9 cellular contexts compared by ENCODE assay signal in the genomic region with DNA sequence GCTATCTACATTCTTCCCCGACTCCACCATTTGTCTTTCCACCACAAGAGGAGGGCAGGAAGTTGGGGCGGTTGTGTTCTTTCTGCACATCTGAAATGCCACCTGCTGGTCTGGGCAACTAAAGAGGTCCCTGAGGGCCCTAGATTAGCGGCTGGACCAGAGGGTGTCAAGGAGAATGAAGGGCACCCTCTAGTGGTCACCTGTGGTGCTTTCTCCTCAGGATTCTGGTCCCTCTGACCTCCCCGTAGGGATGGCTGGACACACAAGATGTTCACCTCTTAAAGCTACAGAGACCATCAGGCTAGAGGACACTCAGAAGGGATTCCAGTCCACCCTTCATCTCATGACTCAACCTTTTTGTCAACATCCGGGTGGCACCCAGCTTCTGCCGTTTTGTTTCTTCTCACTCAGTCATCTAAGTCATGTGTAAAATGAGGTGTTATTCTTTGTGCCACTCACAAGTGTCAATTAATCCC. TPM values are rescaled to one million over a fixed set of nuclear protein-coding genes. Genes with fewer than 3 reads are reported as not detected.
DNase-seq lines count a peak whose midpoint lies in the region; ATAC-seq and TF ChIP-seq lines count a peak whose summit lies in the region.
"Had no signal": no experiment of that assay in that cellular context is flagged by ENCODE, and none has a peak within 500 bp of the region (broad histone marks: within the 10 kb centered on the region; RNA-seq: fewer than 3 reads in every experiment).

No MANE protein-coding gene starts in this region.

- H3K27me3 ChIP-seq in BLaER1 (no peaks in the 10 kb centered on the region), osteoblast (ENCODE audit: insufficient read depth, low read length) (no peaks in the 10 kb centered on the region)

- H3K4me3 ChIP-seq in BLaER1 = no peak overlapping the region
- H3K4me3 ChIP-seq in osteoblast (ENCODE audit: insufficient read depth, low read length) = no peak overlapping the region

- no peaks in the 10 kb centered on the region; the same call in 1 of the 2 replicates for H3K4me1 Mint-ChIP-seq in WTC11

- H3K27ac ChIP-seq in BLaER1 = peak overlapping the region; percentile 31; the same call in 1 of the 2 replicates
- H3K27ac ChIP-seq in osteoblast (ENCODE audit: low read depth, low read length) = no peak overlapping the region

- H3K4me1 ChIP-seq in BLaER1 = peaks cover 47% of the 10 kb centered on the region
- H3K4me1 ChIP-seq in osteoblast (ENCODE audit: insufficient read depth, low read length) = no peaks in the 10 kb centered on the region

- no peaks in the 10 kb centered on the region for H3K9me3 Mint-ChIP-seq in WTC11

- H3K9ac ChIP-seq in BLaER1 = no peak overlapping the region

- TF ChIP-seq CTCF in WTC11 (IDR thresholded peaks at IDR 0.05) (peak; percentile 70), osteoblast (IDR thresholded peaks at IDR 0.05; ENCODE audit: extremely low read depth, low read depth, low read length) (peak; percentile 77)

- peak overlapping the region; percentile 41 for H3K4me2 ChIP-seq in BLaER1
- H3K4me2 ChIP-seq in osteoblast (ENCODE audit: insufficient read depth, low read length) = no peak overlapping the region

- CTCF ChIA-PET in WTC11 (lab: Charles Lee) = interaction anchor here (0.5 to 2.2 kb wide), 29 partner anchors 9 to 270 kb away, joined by 3 to 16 read pairs (median 3); a partner anchor contains a TSS

- DNase-seq in NCI-H1105 (lab: John Stamatoyannopoulos, UW) = peak; percentile 25
- DNase-seq in WTC11 (ENCODE audit: low spot score) = peak; percentile 74
- DNase-seq in fibroblast of gingiva (ENCODE audit: low read depth) = peak; percentile 39
- peak; percentile 94 for DNase-seq in osteoblast (ENCODE audit: insufficient read length, low spot score, missing footprints)

- ATAC-seq in GM18520 (IDR thresholded peaks at IDR 0.05; ENCODE audit: unreplicated experiment) = peak; percentile 26
- peak; percentile 95 for ATAC-seq in WTC11
- no peak for ATAC-seq in HG02981 (IDR thresholded peaks at IDR 0.05; ENCODE audit: unreplicated experiment)
- no peak for ATAC-seq in HG02884 (IDR thresholded peaks at IDR 0.05; ENCODE audit: unreplicated experiment)

- no peak overlapping the region for H3K4me3 Mint-ChIP-seq in WTC11

- no peak overlapping the region for H2AFZ ChIP-seq in osteoblast (ENCODE audit: low read length)

- no peaks in the 10 kb centered on the region for H3K36me3 Mint-ChIP-seq in WTC11

- H4K20me1 ChIP-seq in BLaER1 = no peaks in the 10 kb centered on the region
- no peaks in the 10 kb centered on the region for H4K20me1 ChIP-seq in osteoblast (ENCODE audit: insufficient read depth, low read length)

- no peaks in the 10 kb centered on the region; the same call in 1 of the 2 replicates for H3K27me3 Mint-ChIP-seq in WTC11 (ENCODE audit: low read depth)

- H3K36me3 ChIP-seq in BLaER1 = no peaks in the 10 kb centered on the region
- H3K36me3 ChIP-seq in osteoblast (ENCODE audit: insufficient read depth, low read length) = no peaks in the 10 kb centered on the region

- H3K9me3 ChIP-seq in BLaER1 (no peaks in the 10 kb centered on the region), osteoblast (ENCODE audit: low read depth, low read length) (no peaks in the 10 kb centered on the region)

- H3K27ac Mint-ChIP-seq in WTC11 = no peak overlapping the region

- no peaks in the 10 kb centered on the region for H3K79me2 ChIP-seq in osteoblast (ENCODE audit: insufficient read depth, low read length)

- POLR2A ChIA-PET in WTC11 (lab: Charles Lee) = interaction anchor here (0.6 kb wide), 1 partner anchor 43 kb away, joined by 4 read pairs; no protein-coding TSS in a partner anchor

TF ChIP-seq in WTC11, 78 proteins besides CTCF, POLR2A, EP300 and RAD21:
- TF ChIP-seq, protein P1, sequence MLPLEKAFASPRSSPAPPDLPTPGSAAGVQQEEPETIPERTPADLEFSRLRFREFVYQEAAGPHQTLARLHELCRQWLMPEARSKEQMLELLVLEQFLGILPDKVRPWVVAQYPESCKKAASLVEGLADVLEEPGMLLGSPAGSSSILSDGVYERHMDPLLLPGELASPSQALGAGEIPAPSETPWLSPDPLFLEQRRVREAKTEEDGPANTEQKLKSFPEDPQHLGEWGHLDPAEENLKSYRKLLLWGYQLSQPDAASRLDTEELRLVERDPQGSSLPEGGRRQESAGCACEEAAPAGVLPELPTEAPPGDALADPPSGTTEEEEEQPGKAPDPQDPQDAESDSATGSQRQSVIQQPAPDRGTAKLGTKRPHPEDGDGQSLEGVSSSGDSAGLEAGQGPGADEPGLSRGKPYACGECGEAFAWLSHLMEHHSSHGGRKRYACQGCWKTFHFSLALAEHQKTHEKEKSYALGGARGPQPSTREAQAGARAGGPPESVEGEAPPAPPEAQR (CRISPR knock-in tag; IDR thresholded peaks at IDR 0.05) = no peak
- TF ChIP-seq, protein P2, sequence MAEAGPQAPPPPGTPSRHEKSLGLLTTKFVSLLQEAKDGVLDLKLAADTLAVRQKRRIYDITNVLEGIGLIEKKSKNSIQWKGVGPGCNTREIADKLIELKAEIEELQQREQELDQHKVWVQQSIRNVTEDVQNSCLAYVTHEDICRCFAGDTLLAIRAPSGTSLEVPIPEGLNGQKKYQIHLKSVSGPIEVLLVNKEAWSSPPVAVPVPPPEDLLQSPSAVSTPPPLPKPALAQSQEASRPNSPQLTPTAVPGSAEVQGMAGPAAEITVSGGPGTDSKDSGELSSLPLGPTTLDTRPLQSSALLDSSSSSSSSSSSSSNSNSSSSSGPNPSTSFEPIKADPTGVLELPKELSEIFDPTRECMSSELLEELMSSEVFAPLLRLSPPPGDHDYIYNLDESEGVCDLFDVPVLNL (CRISPR knock-in tag; IDR thresholded peaks at IDR 0.05; ENCODE audit: borderline replicate concordance, low read depth) = no peak
- TF ChIP-seq NFYB (CRISPR knock-in tag; conservative IDR thresholded peaks at IDR 0.05; ENCODE audit: low read depth) (no peak), ZBTB21 (CRISPR knock-in tag; IDR thresholded peaks at IDR 0.05; ENCODE audit: borderline replicate concordance) (no peak), ZNF423 (CRISPR knock-in tag; IDR thresholded peaks at IDR 0.05) (peak; percentile 37; the same call in 1 of the 2 replicates), JAZF1 (CRISPR knock-in tag; IDR thresholded peaks at IDR 0.05) (no peak)
- TF ChIP-seq, protein P3, sequence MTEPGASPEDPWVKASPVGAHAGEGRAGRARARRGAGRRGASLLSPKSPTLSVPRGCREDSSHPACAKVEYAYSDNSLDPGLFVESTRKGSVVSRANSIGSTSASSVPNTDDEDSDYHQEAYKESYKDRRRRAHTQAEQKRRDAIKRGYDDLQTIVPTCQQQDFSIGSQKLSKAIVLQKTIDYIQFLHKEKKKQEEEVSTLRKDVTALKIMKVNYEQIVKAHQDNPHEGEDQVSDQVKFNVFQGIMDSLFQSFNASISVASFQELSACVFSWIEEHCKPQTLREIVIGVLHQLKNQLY (CRISPR knock-in tag; IDR thresholded peaks at IDR 0.05) = no peak

RNA-seq across cellular contexts. Expression of a gene that starts 2.9 kb away (rescaled TPM):
- total RNA-seq in WTC11 (2021) (not detected in 3 replicates), osteoblast (not detected in 2 replicates)
- total RNA-seq: T-helper 1 cell treated with Interleukin-12 subunit alpha and Interleukin-12 subunit beta and Interleukin-4 antibody, amounts not matched to agents 30 ng/mL and 1 ng/mL, for 36 hours had no signal

RNA-seq across cellular contexts. Expression of a gene that starts 44.5 kb away (rescaled TPM):
- total RNA-seq in WTC11 (2021) = 37.7 to 42.0 TPM (median 40.9 TPM) in 3 replicates
- 56.0 and 59.4 TPM in 2 replicates for total RNA-seq in osteoblast

RNA-seq across cellular contexts. Expression of a gene that starts 45.9 kb away (rescaled TPM):
- 9.5 to 11.6 TPM (median 10.1 TPM) in 3 replicates for total RNA-seq in WTC11 (2021)
- 8.7 and 11.5 TPM in 2 replicates for total RNA-seq in osteoblast

Comparison
In these comparisons a context has a peak if more than half of its experiments do, and no peak if none do; other contexts are left out.
1. ATAC-seq: peak in GM18520 (single experiment) and WTC11 (single experiment); none in HG02981 (single experiment) and HG02884 (single experiment).
2. DNase-seq: peak in every context shown above with its lines; median percentile 94 in osteoblast; 74 in WTC11; 39 in fibroblast of gingiva; 25 in NCI-H1105.